ENCODE assay signal across 1 cellular context in the genomic region with DNA sequence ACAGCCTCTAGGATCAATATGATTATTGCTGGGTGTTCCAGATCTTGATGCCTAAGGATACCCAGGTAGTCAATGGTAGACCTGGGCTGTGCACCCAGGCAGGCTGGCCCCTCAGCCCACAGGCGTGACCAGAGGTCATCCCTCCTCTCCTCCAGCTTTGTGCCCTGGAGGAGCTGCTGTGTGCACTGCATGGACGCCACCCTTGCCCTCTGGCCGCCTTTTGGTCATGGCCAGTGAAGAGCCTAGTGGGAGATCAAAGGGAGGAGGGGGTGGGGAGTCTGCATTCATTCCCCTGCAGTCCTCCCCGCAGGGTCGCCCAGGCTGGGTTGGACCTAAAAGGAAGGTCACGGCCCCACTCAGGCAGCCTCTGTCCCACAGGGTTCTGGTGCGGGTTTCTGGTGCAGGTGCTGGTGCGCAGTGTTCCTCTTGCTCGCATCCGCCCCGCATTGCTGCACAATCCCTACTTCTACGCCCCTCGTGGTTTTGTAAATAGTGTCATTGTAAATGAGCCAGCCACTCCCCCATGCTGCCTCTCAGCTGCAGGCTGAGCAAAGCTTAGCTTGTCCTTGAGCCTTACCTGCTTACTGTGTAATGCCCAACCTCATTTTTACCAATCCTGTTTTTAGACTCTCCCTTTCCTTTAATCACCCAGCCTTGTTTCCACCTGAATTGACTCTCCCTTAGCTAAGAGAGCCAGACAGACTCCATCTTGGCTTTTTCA.
TF ChIP-seq lines count a peak whose summit lies in the region.

No MANE protein-coding gene starts in this region.

TF ChIP-seq in K562, 482 proteins besides CTCF, POLR2A, EP300 and RAD21 (continued from another document and continues in another):
- peak in 1 of 2 experiments; percentile 76; a peak in 2 of 4 replicates for TF ChIP-seq ZNF639 (CRISPR knock-in tag; conservative IDR thresholded peaks at IDR 0.05 in 1 of 2, IDR thresholded peaks at IDR 0.05 in 1 of 2)
- TF ChIP-seq MEF2A (IDR thresholded peaks at IDR 0.05; ENCODE audit: control insufficient read depth, low read depth, low read length): no peak
- peak; percentile 83 for TF ChIP-seq MEF2D (tag; conservative IDR thresholded peaks at IDR 0.05; ENCODE audit: low read depth)
- no peak for TF ChIP-seq ZNF146 (CRISPR knock-in tag; IDR thresholded peaks at IDR 0.05; ENCODE audit: unreplicated experiment)
- TF ChIP-seq, protein P1, sequence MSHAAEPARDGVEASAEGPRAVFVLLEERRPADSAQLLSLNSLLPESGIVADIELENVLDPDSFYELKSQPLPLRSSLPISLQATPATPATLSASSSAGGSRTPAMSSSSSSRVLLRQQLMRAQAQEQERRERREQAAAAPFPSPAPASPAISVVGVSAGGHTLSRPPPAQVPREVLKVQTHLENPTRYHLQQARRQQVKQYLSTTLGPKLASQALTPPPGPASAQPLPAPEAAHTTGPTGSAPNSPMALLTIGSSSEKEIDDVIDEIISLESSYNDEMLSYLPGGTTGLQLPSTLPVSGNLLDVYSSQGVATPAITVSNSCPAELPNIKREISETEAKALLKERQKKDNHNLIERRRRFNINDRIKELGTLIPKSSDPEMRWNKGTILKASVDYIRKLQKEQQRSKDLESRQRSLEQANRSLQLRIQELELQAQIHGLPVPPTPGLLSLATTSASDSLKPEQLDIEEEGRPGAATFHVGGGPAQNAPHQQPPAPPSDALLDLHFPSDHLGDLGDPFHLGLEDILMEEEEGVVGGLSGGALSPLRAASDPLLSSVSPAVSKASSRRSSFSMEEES (CRISPR knock-in tag; IDR thresholded peaks at IDR 0.05): 0 out of 2 replicates have a peak, but pooled peaks have one; percentile 3
- no peak for TF ChIP-seq PREB (CRISPR knock-in tag; IDR thresholded peaks at IDR 0.05)
- TF ChIP-seq NBN (IDR thresholded peaks at IDR 0.05; ENCODE audit: low read depth): no peak
- no peak for TF ChIP-seq RNF219 (CRISPR knock-in tag; IDR thresholded peaks at IDR 0.05)
- TF ChIP-seq TRIM28 (IDR thresholded peaks at IDR 0.05): no peak
- no peak for TF ChIP-seq GABPA (tag; conservative IDR thresholded peaks at IDR 0.05; ENCODE audit: low read depth)
- peak; percentile 83; the same call in 1 of the 2 replicates for TF ChIP-seq RREB1 (CRISPR knock-in tag; IDR thresholded peaks at IDR 0.05)
- no peak for TF ChIP-seq RBFOX2 (IDR thresholded peaks at IDR 0.05; ENCODE audit: low read depth, low read length)
- TF ChIP-seq ETS2 (tag; IDR thresholded peaks at IDR 0.05; ENCODE audit: borderline replicate concordance, poor library complexity, severe bottlenecking): no peak
- no peak for TF ChIP-seq SAFB (IDR thresholded peaks at IDR 0.05; ENCODE audit: borderline replicate concordance, low read depth, low read length)
- 0 out of 2 replicates have a peak, but pooled peaks have one; percentile 56 for TF ChIP-seq GATAD2A (IDR thresholded peaks at IDR 0.05)
- no peak for TF ChIP-seq SIN3B (IDR thresholded peaks at IDR 0.05; ENCODE audit: low read depth)
- TF ChIP-seq NR3C1 (CRISPR knock-in tag; IDR thresholded peaks at IDR 0.05): no peak
- TF ChIP-seq, protein P2, sequence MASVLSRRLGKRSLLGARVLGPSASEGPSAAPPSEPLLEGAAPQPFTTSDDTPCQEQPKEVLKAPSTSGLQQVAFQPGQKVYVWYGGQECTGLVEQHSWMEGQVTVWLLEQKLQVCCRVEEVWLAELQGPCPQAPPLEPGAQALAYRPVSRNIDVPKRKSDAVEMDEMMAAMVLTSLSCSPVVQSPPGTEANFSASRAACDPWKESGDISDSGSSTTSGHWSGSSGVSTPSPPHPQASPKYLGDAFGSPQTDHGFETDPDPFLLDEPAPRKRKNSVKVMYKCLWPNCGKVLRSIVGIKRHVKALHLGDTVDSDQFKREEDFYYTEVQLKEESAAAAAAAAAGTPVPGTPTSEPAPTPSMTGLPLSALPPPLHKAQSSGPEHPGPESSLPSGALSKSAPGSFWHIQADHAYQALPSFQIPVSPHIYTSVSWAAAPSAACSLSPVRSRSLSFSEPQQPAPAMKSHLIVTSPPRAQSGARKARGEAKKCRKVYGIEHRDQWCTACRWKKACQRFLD (CRISPR knock-in tag; IDR thresholded peaks at IDR 0.05): peak; percentile 87
- no peak for TF ChIP-seq ZNF561 (CRISPR knock-in tag; conservative IDR thresholded peaks at IDR 0.05)
- TF ChIP-seq HNRNPK (IDR thresholded peaks at IDR 0.05; ENCODE audit: low read depth, low read length, poor library complexity, severe bottlenecking): no peak
- no peak for TF ChIP-seq DPF2 (IDR thresholded peaks at IDR 0.05)
- TF ChIP-seq MTA1 (IDR thresholded peaks at IDR 0.05; ENCODE audit: borderline replicate concordance): 0 out of 2 replicates have a peak, but pooled peaks have one; percentile 18
- TF ChIP-seq HOMEZ (CRISPR knock-in tag; IDR thresholded peaks at IDR 0.05): no peak
- TF ChIP-seq ZNF143 (CRISPR knock-in tag; IDR thresholded peaks at IDR 0.05): no peak
- TF ChIP-seq GTF2B (IDR thresholded peaks at IDR 0.05; ENCODE audit: extremely low read depth, insufficient read length): no peak
- TF ChIP-seq SMAD4 (CRISPR knock-in tag; conservative IDR thresholded peaks at IDR 0.05): peak; percentile 91
- no peak for TF ChIP-seq MTF1 (CRISPR knock-in tag; IDR thresholded peaks at IDR 0.05; ENCODE audit: borderline replicate concordance)
- no peak for TF ChIP-seq BMI1 (IDR thresholded peaks at IDR 0.05; ENCODE audit: low read length)
- TF ChIP-seq ZNF277 (CRISPR knock-in tag; IDR thresholded peaks at IDR 0.05; ENCODE audit: borderline replicate concordance): no peak
- TF ChIP-seq YY1 (IDR thresholded peaks at IDR 0.05; ENCODE audit: borderline replicate concordance in 1 of 3, control insufficient read depth in 1 of 3, extremely low read depth in 1 of 3, insufficient read depth in 3 of 3, insufficient read length in 1 of 3, insufficient replicate concordance in 2 of 3, low read depth in 1 of 3, low read length in 2 of 3): no peak
- no peak for TF ChIP-seq ZNF12 (CRISPR knock-in tag; IDR thresholded peaks at IDR 0.05)
- no peak for TF ChIP-seq ARID2 (IDR thresholded peaks at IDR 0.05)
- no peak for TF ChIP-seq MCM3 (IDR thresholded peaks at IDR 0.05)
- no peak for TF ChIP-seq NFE2L1 (tag; IDR thresholded peaks at IDR 0.05; ENCODE audit: borderline replicate concordance, low read depth)
- 0 out of 2 replicates have a peak, but pooled peaks have one; percentile 28 for TF ChIP-seq GMEB1 (CRISPR knock-in tag; IDR thresholded peaks at IDR 0.05)
